Comparison of ENCODE assay signal across 7 cellular contexts in the genomic region with DNA sequence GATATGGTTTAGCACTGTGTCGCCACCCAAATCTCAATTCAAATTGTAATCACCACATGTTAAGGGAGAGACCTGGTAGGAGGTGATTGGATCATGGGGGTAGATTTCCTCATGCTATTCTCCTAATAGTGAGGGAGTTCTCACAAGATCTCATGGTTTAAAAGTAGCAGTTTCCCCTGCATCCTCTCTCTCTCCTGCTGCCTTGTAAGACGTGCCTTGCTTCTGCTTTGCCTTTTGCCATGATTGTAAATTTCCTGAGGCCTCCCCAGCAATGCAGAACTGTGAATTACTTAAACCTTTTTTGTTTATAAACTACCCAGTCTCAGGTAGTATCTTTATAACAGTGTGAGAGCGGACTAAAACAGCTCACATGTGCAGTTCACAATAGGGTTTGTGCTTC.
"Had no signal": no experiment of that assay in that cellular context is flagged by ENCODE, and none has a peak within 500 bp of the region (broad histone marks: within the 10 kb centered on the region; RNA-seq: fewer than 3 reads in every experiment).

No MANE protein-coding gene starts in this region.

- H3K27me3 Mint-ChIP-seq: IgD-negative memory B cell had no signal

- H3K4me3 Mint-ChIP-seq: IgD-negative memory B cell had no signal

- H3K27ac Mint-ChIP-seq: IgD-negative memory B cell had no signal

- H3K27ac ChIP-seq: HL-60 had no signal

- ATAC-seq: HepG2 had no signal

- DNase-seq: IMR-90, KBM-7, KG1 had no signal

- FAIRE-seq: HepG2, HTR-8/SVneo had no signal

- H3K36me3 Mint-ChIP-seq: IgD-negative memory B cell had no signal

- H3K4me1 Mint-ChIP-seq: IgD-negative memory B cell had no signal
